8 cellular contexts compared by ENCODE assay signal in genomic region chr10:77165445-77166316, GRCh38.
A peak's percentile ranks its signal among the peaks of the same experiment; 100 is the strongest.
DNase-seq lines count a peak whose midpoint lies in the region; ATAC-seq, FAIRE-seq and TF ChIP-seq lines count a peak whose summit lies in the region.

No MANE protein-coding gene starts in this region.

- peak; percentile 77 to 83 for TF ChIP-seq CTCF in brain (conservative IDR thresholded peaks at IDR 0.05)

- no peaks in the 10 kb centered on the region for H3K36me3 Mint-ChIP-seq in brain

- H3K4me1 ChIP-seq in SJSA1 (replicated peaks): peaks cover 44% of the 10 kb centered on the region

- H3K36me3 ChIP-seq in SJSA1: no peaks in the 10 kb centered on the region

- FAIRE-seq in islet of Langerhans (lab: Jason Lieb, UNC): peak; percentile 96

- peak overlapping the region in 4 of 5 experiments; percentile 28 to 74 (median 46) for H3K27ac Mint-ChIP-seq in brain

- ATAC-seq in GM21528 (IDR thresholded peaks at IDR 0.05; ENCODE audit: low FRiP score, unreplicated experiment) (peak; percentile 54), HG03097 (IDR thresholded peaks at IDR 0.05; ENCODE audit: low FRiP score, unreplicated experiment) (no peak)

- peak overlapping the region in 3 of 5 experiments; percentile 9 to 53 (median 38) for H3K4me3 Mint-ChIP-seq in brain

- H3K27ac ChIP-seq in SJSA1: no peak overlapping the region

- peak; percentile 80 for DNase-seq in DMS 273 (lab: John Stamatoyannopoulos, UW; ENCODE audit: unreplicated experiment)
- DNase-seq in MV-4-11 (lab: John Stamatoyannopoulos, UW): peak; percentile 12
- peak; percentile 55 to 59 for DNase-seq in SJSA1 (ENCODE audit: low read depth in 1 of 2, low spot score in 2 of 2)
- DNase-seq in stimulated activated CD4-positive, alpha-beta T cell treated with anti-CD3 and anti-CD28 coated beads, Interleukin-12 subunit alpha, Interleukin-12 subunit beta, amount 100 ng/mL, for 48 hours (ENCODE audit: low read depth in 2 of 3, low spot score in 1 of 3): peak in 2 of 3 donors; percentile 8 to 54

- H3K27me3 ChIP-seq in SJSA1 (replicated peaks): no peaks in the 10 kb centered on the region

- H3K9me3 ChIP-seq in SJSA1 (replicated peaks): no peaks in the 10 kb centered on the region

- H3K4me1 Mint-ChIP-seq in brain: peaks cover 36% of the 10 kb centered on the region

- no peaks in the 10 kb centered on the region for H3K9me3 Mint-ChIP-seq in brain

- H3K27me3 Mint-ChIP-seq in brain: peaks cover 12% of the 10 kb centered on the region

- no peak overlapping the region for H3K4me3 ChIP-seq in SJSA1

Comparison
In these comparisons a context has a peak if more than half of its experiments do, and no peak if none do; other contexts are left out.
1. DNase-seq: peak in every context shown above with its lines; median percentile 80 in DMS 273; 57 in SJSA1; 31 in stimulated activated CD4-positive, alpha-beta T cell treated with anti-CD3 and anti-CD28 coated beads, Interleukin-12 subunit alpha, Interleukin-12 subunit beta, amount 100 ng/mL, for 48 hours; 12 in MV-4-11.